In genomic region chr4:31461425-31461824, GRCh38 we compare ENCODE assay signal across 23 cellular contexts.
DNase-seq lines count a peak whose midpoint lies in the region; FAIRE-seq and TF ChIP-seq lines count a peak whose summit lies in the region.
"Had no signal": no experiment of that assay in that cellular context is flagged by ENCODE, and none has a peak within 500 bp of the region (broad histone marks: within the 10 kb centered on the region; RNA-seq: fewer than 3 reads in every experiment).

No MANE protein-coding gene starts in this region.

- FAIRE-seq in RCC 7860 (lab: Jason Lieb, UNC): peak; percentile 76
- FAIRE-seq: HepG2, pancreas had no signal

- no peak overlapping the region for H3K4me3 ChIP-seq in choroid plexus epithelial cell (ENCODE audit: low read depth, low read length)
- H3K4me3 ChIP-seq: BLaER1 treated with 17β-estradiol and CSF1 and Interleukin-3, amounts not matched to agents 10 nM and 100 nM; lung; pancreas; sigmoid colon; thoracic aorta had no signal

- TF ChIP-seq CTCF in choroid plexus epithelial cell (conservative IDR thresholded peaks at IDR 0.05; ENCODE audit: low read depth, low read length): no peak

- no peaks in the 10 kb centered on the region for H3K4me1 Mint-ChIP-seq in activated CD4-positive, alpha-beta T cell treated with anti-CD3 and anti-CD28 coated beads, Interleukin-2, amount 10 ng/mL, durations not matched to agents 24 days and 14 days
- H3K4me1 Mint-ChIP-seq: naive thymus-derived CD4-positive, alpha-beta T cell had no signal

- no peaks in the 10 kb centered on the region for H3K36me3 Mint-ChIP-seq in activated CD4-positive, alpha-beta T cell treated with anti-CD3 and anti-CD28 coated beads, Interleukin-2, amount 10 ng/mL, durations not matched to agents 24 days and 14 days (ENCODE audit: low read depth)
- H3K36me3 Mint-ChIP-seq: naive thymus-derived CD4-positive, alpha-beta T cell had no signal

- DNase-seq in H4 (ENCODE audit: low spot score): peak; percentile 44
- peak; percentile 60 for DNase-seq in RCC 7860 (ENCODE audit: low spot score)
- peak; percentile 6 for DNase-seq in choroid plexus epithelial cell (ENCODE audit: low read depth)
- peak; percentile 16 for DNase-seq in renal cortical epithelial cell (ENCODE audit: low read depth)
- no peak for DNase-seq in substantia nigra (lab: John Stamatoyannopoulos, UW)
- no peak for DNase-seq in activated CD4-positive, alpha-beta T cell treated with anti-CD3 and anti-CD28 coated beads, Interleukin-2, amount 10 ng/mL, durations not matched to agents 24 days and 14 days
- DNase-seq in NCI-H1694 (lab: John Stamatoyannopoulos, UW): no peak
- DNase-seq: activated CD4-positive, alpha-beta T cell treated with anti-CD3 and anti-CD28 coated beads for 1 hour; amygdala; DMS 273 treated with DMSO at 0.1 percent for 48 hours; GOT3; MM.1S; naive thymus-derived CD4-positive, alpha-beta T cell; NCI-H187; NCI-H446 treated with DMSO at 0.1 percent for 48 hours; pancreas; SHP77; sigmoid colon had no signal

- H3K4me3 Mint-ChIP-seq in activated CD4-positive, alpha-beta T cell treated with anti-CD3 and anti-CD28 coated beads, Interleukin-2, amount 10 ng/mL, durations not matched to agents 24 days and 14 days: no peak overlapping the region
- H3K4me3 Mint-ChIP-seq: naive thymus-derived CD4-positive, alpha-beta T cell; T-helper 2 cell treated with Interferon-gamma antibody and Interleukin-4, amounts not matched to agents 5 μg/mL and 100 μg/mL, for 36 hours had no signal

- no peak overlapping the region for H3K27ac Mint-ChIP-seq in activated CD4-positive, alpha-beta T cell treated with anti-CD3 and anti-CD28 coated beads, Interleukin-2, amount 10 ng/mL, durations not matched to agents 24 days and 14 days
- H3K27ac Mint-ChIP-seq: naive thymus-derived CD4-positive, alpha-beta T cell; T-helper 2 cell treated with Interferon-gamma antibody and Interleukin-4, amounts not matched to agents 5 μg/mL and 100 μg/mL, for 36 hours had no signal

- H3K27me3 Mint-ChIP-seq in activated CD4-positive, alpha-beta T cell treated with anti-CD3 and anti-CD28 coated beads, Interleukin-2, amount 10 ng/mL, durations not matched to agents 24 days and 14 days: no peaks in the 10 kb centered on the region
- H3K27me3 Mint-ChIP-seq: naive thymus-derived CD4-positive, alpha-beta T cell had no signal

- H3K9me3 Mint-ChIP-seq in activated CD4-positive, alpha-beta T cell treated with anti-CD3 and anti-CD28 coated beads, Interleukin-2, amount 10 ng/mL, durations not matched to agents 24 days and 14 days: peaks cover 9% of the 10 kb centered on the region

- intact Hi-C loops in activated CD4-positive, alpha-beta T cell treated with anti-CD3 and anti-CD28 coated beads, Interleukin-2, amount 10 ng/mL, durations not matched to agents 24 days and 14 days (cut with micrococcal nuclease): no loop called here

- H3K27ac ChIP-seq in substantia nigra (ENCODE audit: low read depth, low read length, poor library complexity, severe bottlenecking): no peak overlapping the region
- H3K27ac ChIP-seq: BLaER1 treated with 17β-estradiol and CSF1 and Interleukin-3, amounts not matched to agents 10 nM and 100 nM; pancreas; sigmoid colon; thoracic aorta had no signal

Comparison
In these comparisons a context has a peak if more than half of its experiments do, and no peak if none do; other contexts are left out.
1. DNase-seq: peak in H4 (single experiment), RCC 7860 (single experiment), choroid plexus epithelial cell (single experiment) and renal cortical epithelial cell (single experiment); none in substantia nigra (0 of 49), activated CD4-positive, alpha-beta T cell treated with anti-CD3 and anti-CD28 coated beads, Interleukin-2, amount 10 ng/mL, durations not matched to agents 24 days and 14 days (single experiment) and NCI-H1694 (single experiment).